Comparison of ENCODE assay signal across 20 cellular contexts in the genomic region with DNA sequence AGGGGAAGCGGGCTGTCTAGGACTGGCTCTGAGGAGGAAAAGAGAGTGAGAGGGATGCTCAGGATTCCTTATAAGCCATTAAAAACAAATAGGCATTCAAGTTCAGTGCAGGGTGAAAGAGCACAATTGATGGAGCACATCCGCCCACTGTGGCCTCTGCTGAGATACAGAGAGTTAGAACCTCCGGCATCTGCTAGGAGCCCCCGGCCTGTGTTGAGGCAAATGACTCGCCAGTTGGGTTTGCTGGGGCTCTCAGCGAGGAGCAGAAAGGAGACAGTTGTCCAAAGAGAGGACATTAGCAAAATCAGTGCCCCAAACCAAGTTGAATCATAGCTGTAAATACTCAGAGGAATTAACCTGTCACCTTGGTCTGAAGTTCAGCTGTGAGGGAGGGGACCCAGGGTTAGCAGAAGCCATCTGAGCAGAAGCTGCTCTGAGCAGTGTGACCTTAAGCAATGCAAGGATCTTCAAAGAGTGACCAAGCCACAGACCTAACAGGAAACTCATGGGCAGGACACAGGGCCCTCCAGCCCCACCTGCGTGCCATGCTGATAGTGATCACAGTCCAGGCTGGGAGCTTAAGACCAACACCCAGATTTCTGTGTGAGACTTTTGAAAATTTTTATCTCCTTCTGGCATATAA. TPM values are rescaled to one million over a fixed set of nuclear protein-coding genes. Genes with fewer than 3 reads are reported as not detected.
"Had no signal": no experiment of that assay in that cellular context is flagged by ENCODE, and none has a peak within 500 bp of the region (broad histone marks: within the 10 kb centered on the region; RNA-seq: fewer than 3 reads in every experiment).

No MANE protein-coding gene starts in this region.

- H3K9me3 Mint-ChIP-seq: activated CD4-positive, alpha-beta memory T cell treated with anti-CD3 and anti-CD28 coated beads, Interleukin-2, amount 10 ng/mL, durations not matched to agents 7 days and 5 days had no signal

- DNase-seq: activated CD4-positive, alpha-beta memory T cell treated with anti-CD3 and anti-CD28 coated beads, Interleukin-2, amount 10 ng/mL, durations not matched to agents 7 days and 5 days; activated CD8-positive, alpha-beta memory T cell treated with anti-CD3 and anti-CD28 coated beads, Interleukin-2, amount 50 U/mL, for 4 hours; activated effector memory CD4-positive, alpha-beta T cell treated with anti-CD3 and anti-CD28 coated beads, Interleukin-2, amount 50 U/mL, for 16 hours; activated T-cell treated with anti-CD3 and anti-CD28 coated beads, Interleukin-2, amount 50 U/mL, for 48 hours; anterior cingulate cortex; brain microvascular endothelial cell; cortex of kidney; effector CD4-positive, alpha-beta T cell; head of caudate nucleus; left cardiac atrium; lower lobe of right lung; pancreas; stimulated activated CD4-positive, alpha-beta T cell treated with anti-CD3 and anti-CD28 coated beads, Interleukin-2, amount 100 ng/mL, for 24 hours; stimulated activated naive CD4-positive, alpha-beta T cell; T-helper 1 cell; trophoblast cell; WERI-Rb-1 had no signal

- ATAC-seq: left cardiac atrium, pancreas had no signal

- H3K27me3 Mint-ChIP-seq: activated CD4-positive, alpha-beta memory T cell treated with anti-CD3 and anti-CD28 coated beads, Interleukin-2, amount 10 ng/mL, durations not matched to agents 7 days and 5 days; activated naive CD8-positive, alpha-beta T cell had no signal

- H3K4me3 Mint-ChIP-seq: activated CD4-positive, alpha-beta memory T cell treated with anti-CD3 and anti-CD28 coated beads, Interleukin-2, amount 10 ng/mL, durations not matched to agents 7 days and 5 days; activated naive CD8-positive, alpha-beta T cell had no signal

- H3K27ac Mint-ChIP-seq: activated CD4-positive, alpha-beta memory T cell treated with anti-CD3 and anti-CD28 coated beads, Interleukin-2, amount 10 ng/mL, durations not matched to agents 7 days and 5 days; activated naive CD8-positive, alpha-beta T cell had no signal

- H3K36me3 Mint-ChIP-seq: activated naive CD8-positive, alpha-beta T cell had no signal

RNA-seq across cellular contexts. Expression of a gene that starts 23.3 kb away (rescaled TPM):
- total RNA-seq: myocyte, renal cortical epithelial cell had no signal

RNA-seq across cellular contexts. Expression of a gene that starts 44.0 kb away (rescaled TPM):
- total RNA-seq: myocyte had no signal
